In genomic region chr16:57038151-57038550, GRCh38 we compare ENCODE assay signal across 13 cellular contexts. TPM values are rescaled to one million over a fixed set of nuclear protein-coding genes. Genes with fewer than 3 reads are reported as not detected.
DNase-seq lines count a peak whose midpoint lies in the region; ATAC-seq and TF ChIP-seq lines count a peak whose summit lies in the region.
"Had no signal": no experiment of that assay in that cellular context is flagged by ENCODE, and none has a peak within 500 bp of the region (broad histone marks: within the 10 kb centered on the region; RNA-seq: fewer than 3 reads in every experiment).

No MANE protein-coding gene starts in this region.

- no peaks in the 10 kb centered on the region for H3K9me3 ChIP-seq in BLaER1 treated with 17β-estradiol and CSF1 and Interleukin-3, amounts not matched to agents 10 nM and 100 nM (replicated peaks in 1 of 11)
- no peaks in the 10 kb centered on the region for H3K9me3 ChIP-seq in esophagus squamous epithelium
- H3K9me3 ChIP-seq: Caco-2 had no signal

- peak overlapping the region in 10 of 11 experiments; percentile 77 to 99 (median 96); a peak in 21 of 22 replicates for H3K9ac ChIP-seq in BLaER1 treated with 17β-estradiol and CSF1 and Interleukin-3, amounts not matched to agents 10 nM and 100 nM

- no peak for TF ChIP-seq POLR2A in esophagus squamous epithelium (IDR thresholded peaks at IDR 0.05)

- no peak overlapping the region for H3K4me3 Mint-ChIP-seq in memory B cell

- H3K4me3 ChIP-seq in BLaER1 treated with 17β-estradiol and CSF1 and Interleukin-3, amounts not matched to agents 10 nM and 100 nM, result peak overlapping the region in 6 of 10 experiments; percentile 45 to 88 (median 78); a peak in 9 of 20 replicates
- H3K4me3 ChIP-seq in esophagus squamous epithelium, result no peak overlapping the region
- H3K4me3 ChIP-seq: dorsolateral prefrontal cortex had no signal

- intact Hi-C loops in esophagus squamous epithelium (cut with DNase I), result no loop called here

- H3K36me3 Mint-ChIP-seq in activated naive CD4-positive, alpha-beta T cell treated with anti-CD3 and anti-CD28 coated beads, Interleukin-2, amount 50 U/mL, for 72 hours, result peaks cover 39 to 68% of the 10 kb centered on the region in 2 donors
- H3K36me3 Mint-ChIP-seq in memory B cell, result peaks cover 41% of the 10 kb centered on the region

- DNase-seq in HS-5 (ENCODE audit: low read depth) (peak; percentile 26), memory B cell (ENCODE audit: low spot score in 2 of 2) (no peak), esophagus squamous epithelium (lab: John Stamatoyannopoulos, UW) (no peak), NCI-H510A (lab: John Stamatoyannopoulos, UW) (no peak), SIG-M5 treated with dmso at 0.1 percent for 504 hours (lab: John Stamatoyannopoulos, UW; ENCODE audit: unreplicated experiment) (no peak)
- DNase-seq in activated naive CD4-positive, alpha-beta T cell treated with anti-CD3 and anti-CD28 coated beads, Interleukin-2, amount 50 U/mL, for 72 hours (ENCODE audit: low spot score in 2 of 2), result no peak
- DNase-seq: Caco-2, dorsolateral prefrontal cortex, NCI-H2081 treated with DMSO at 0.1 percent for 48 hours, trophoblast cell had no signal

- H3K27ac Mint-ChIP-seq in activated naive CD4-positive, alpha-beta T cell treated with anti-CD3 and anti-CD28 coated beads, Interleukin-2, amount 50 U/mL, for 72 hours, result peak overlapping the region; percentile 6 to 99
- H3K27ac Mint-ChIP-seq in memory B cell, result peak overlapping the region; percentile 96

- H3K27me3 Mint-ChIP-seq in memory B cell, result no peaks in the 10 kb centered on the region

- TF ChIP-seq CTCF in esophagus squamous epithelium (IDR thresholded peaks at IDR 0.05), result no peak

- no peaks in the 10 kb centered on the region for H3K9me3 Mint-ChIP-seq in activated naive CD4-positive, alpha-beta T cell treated with anti-CD3 and anti-CD28 coated beads, Interleukin-2, amount 50 U/mL, for 72 hours
- peaks cover 4% of the 10 kb centered on the region for H3K9me3 Mint-ChIP-seq in memory B cell

- no peaks in the 10 kb centered on the region for H3K27me3 ChIP-seq in BLaER1 treated with 17β-estradiol and CSF1 and Interleukin-3, amounts not matched to agents 10 nM and 100 nM
- H3K27me3 ChIP-seq in esophagus squamous epithelium, result no peaks in the 10 kb centered on the region
- H3K27me3 ChIP-seq: dorsolateral prefrontal cortex had no signal

- WGBS in esophagus squamous epithelium, 2 donors, result 75 to 78% methylated on average over 2 of the region's 2 CpGs

- H4K20me1 ChIP-seq in BLaER1 treated with 17β-estradiol and CSF1 and Interleukin-3, amounts not matched to agents 10 nM and 100 nM, result no peaks in the 10 kb centered on the region

- peaks cover 60% of the 10 kb centered on the region for H3K4me1 Mint-ChIP-seq in memory B cell

- H3K4me2 ChIP-seq in BLaER1 treated with 17β-estradiol and CSF1 and Interleukin-3, amounts not matched to agents 10 nM and 100 nM, result peak overlapping the region; percentile 89 to 99 (median 96); a peak in 21 of 22 replicates

- no peak for ATAC-seq in activated naive CD4-positive, alpha-beta T cell treated with anti-CD3 and anti-CD28 coated beads, Interleukin-2, amount 50 U/mL, for 72 hours
- ATAC-seq in memory B cell (ENCODE audit: low read depth) (no peak), HG02678 (IDR thresholded peaks at IDR 0.05; ENCODE audit: unreplicated experiment) (no peak)
- ATAC-seq: sciatic nerve had no signal

- H3K27ac ChIP-seq in BLaER1 treated with 17β-estradiol and CSF1 and Interleukin-3, amounts not matched to agents 10 nM and 100 nM, result peak overlapping the region; percentile 73 to 100 (median 99); a peak in 21 of 22 replicates
- peak overlapping the region in 1 of 4 donors; percentile 46 for H3K27ac ChIP-seq in esophagus squamous epithelium

- H3K36me3 ChIP-seq in BLaER1 treated with 17β-estradiol and CSF1 and Interleukin-3, amounts not matched to agents 10 nM and 100 nM, result peaks cover 11 to 65% (median 30%) of the 10 kb centered on the region in 11 experiments; a peak in 21 of 22 replicates
- H3K36me3 ChIP-seq in esophagus squamous epithelium, result peaks cover 0 to 91% (median 13%) of the 10 kb centered on the region in 3 donors

- peaks cover 73 to 100% (median 83%) of the 10 kb centered on the region in 10 experiments for H3K4me1 ChIP-seq in BLaER1 treated with 17β-estradiol and CSF1 and Interleukin-3, amounts not matched to agents 10 nM and 100 nM
- peaks cover 4 to 33% (median 14%) of the 10 kb centered on the region in 3 donors for H3K4me1 ChIP-seq in esophagus squamous epithelium
- H3K4me1 ChIP-seq: Caco-2 had no signal

RNA-seq across cellular contexts. Expression of gene NLRC5, which starts 48.8 kb away (rescaled TPM):
- 100 to 1,000 TPM; 231 to 254 TPM for total RNA-seq in activated naive CD4-positive, alpha-beta T cell treated with anti-CD3 and anti-CD28 coated beads, Interleukin-2, amount 50 U/mL, for 72 hours
- 10 to 100 TPM in 3 of 4 donors, 1 to 10 TPM in 1; 7.7 to 25.2 (median 14.1) TPM for total RNA-seq in esophagus squamous epithelium

RNA-seq across cellular contexts. Expression of gene CPNE2, which starts 54.2 kb away (rescaled TPM):
- 10 to 100 TPM in 1 of 2 donors, 1 to 10 TPM in 1; 5.1 to 11.5 TPM for total RNA-seq in activated naive CD4-positive, alpha-beta T cell treated with anti-CD3 and anti-CD28 coated beads, Interleukin-2, amount 50 U/mL, for 72 hours
- 10 to 100 TPM; 12.2 to 21.4 (median 17.8) TPM for total RNA-seq in esophagus squamous epithelium

Comparison
In these comparisons a context has a peak if more than half of its experiments do, and no peak if none do; other contexts are left out.
1. H3K4me3 ChIP-seq: peak in BLaER1 treated with 17β-estradiol and CSF1 and Interleukin-3, amounts not matched to agents 10 nM and 100 nM (6 of 10); none in esophagus squamous epithelium (0 of 4).
2. RNA of gene NLRC5, which starts 48.8 kb away (total RNA-seq): 231 to 254 TPM in activated naive CD4-positive, alpha-beta T cell treated with anti-CD3 and anti-CD28 coated beads, Interleukin-2, amount 50 U/mL, for 72 hours; 7.7 to 25.2 TPM in esophagus squamous epithelium; every median in the first group is over 4 times any median in the second.